ENCODE assay signal across 1 cellular context in genomic region chr11:122720482-122720881, GRCh38.
A peak's percentile ranks its signal among the peaks of the same experiment; 100 is the strongest.
TF ChIP-seq lines count a peak whose summit lies in the region.

No MANE protein-coding gene starts in this region.

TF ChIP-seq in PFSK-1, 5 proteins besides CTCF, POLR2A, EP300 and RAD21 (continued from another document):
- TF ChIP-seq FOXP2 (optimal IDR thresholded peaks at IDR 0.05; ENCODE audit: borderline replicate concordance, extremely low read depth, extremely low read length, insufficient read depth) (no peak), SIN3A (IDR thresholded peaks at IDR 0.05; ENCODE audit: borderline replicate concordance, insufficient read depth, low read length) (peak; percentile 89; the same call in 1 of the 2 replicates), TAF1 (IDR thresholded peaks at IDR 0.05; ENCODE audit: borderline replicate concordance, insufficient read depth, low read length) (no peak)
